In genomic region chr1:243253927-243254232, GRCh38 we compare ENCODE assay signal across 1 cellular context.
TF ChIP-seq lines count a peak whose summit lies in the region.

No MANE protein-coding gene starts in this region.

TF ChIP-seq in GM12878, 131 proteins besides CTCF, POLR2A, EP300 and RAD21 (continued from another document):
- no peak for TF ChIP-seq NKRF (conservative IDR thresholded peaks at IDR 0.05)
- TF ChIP-seq HSF1 (IDR thresholded peaks at IDR 0.05; ENCODE audit: low read depth, low read length) = no peak
